In genomic region chr22:41542224-41542623, GRCh38 we compare ENCODE assay signal across 2 cellular contexts.
TF ChIP-seq lines count a peak whose summit lies in the region.

No MANE protein-coding gene starts in this region.

TF ChIP-seq in SK-N-SH, 30 proteins besides CTCF, POLR2A, EP300 and RAD21 (continued from another document):
- TF ChIP-seq REST (IDR thresholded peaks at IDR 0.05; ENCODE audit: low read depth, low read length) = no peak
- TF ChIP-seq GATA2 (CRISPR knock-in tag; IDR thresholded peaks at IDR 0.05) = no peak
- TF ChIP-seq SMC3 (IDR thresholded peaks at IDR 0.05; ENCODE audit: low read depth, low read length) = no peak
- TF ChIP-seq EZH2phosphoT487 (IDR thresholded peaks at IDR 0.05; ENCODE audit: borderline replicate concordance, low read depth) = no peak
- TF ChIP-seq MXI1 (IDR thresholded peaks at IDR 0.05; ENCODE audit: low read depth, low read length) = no peak
- no peak for TF ChIP-seq JUND (IDR thresholded peaks at IDR 0.05)
- no peak for TF ChIP-seq GABPA (IDR thresholded peaks at IDR 0.05; ENCODE audit: low read depth)
- no peak for TF ChIP-seq USF2 (IDR thresholded peaks at IDR 0.05; ENCODE audit: borderline replicate concordance, low read depth, low read length)
- TF ChIP-seq MAX (IDR thresholded peaks at IDR 0.05; ENCODE audit: low read depth) = no peak

TF ChIP-seq in SK-N-SH treated with all-trans-retinoic acid at 6 μM for 48 hours, 23 proteins besides CTCF, POLR2A, EP300 and RAD21 (continued from another document):
- TF ChIP-seq CSRNP3 (CRISPR knock-in tag; IDR thresholded peaks at IDR 0.05) (no peak), ISL1 (CRISPR knock-in tag; IDR thresholded peaks at IDR 0.05) (no peak), ZNF70 (CRISPR knock-in tag; IDR thresholded peaks at IDR 0.05) (no peak), ZC3H10 (CRISPR knock-in tag; IDR thresholded peaks at IDR 0.05) (no peak), TSHZ2 (CRISPR knock-in tag; IDR thresholded peaks at IDR 0.05) (no peak), OSR1 (CRISPR knock-in tag; IDR thresholded peaks at IDR 0.05) (no peak), CREB5 (CRISPR knock-in tag; IDR thresholded peaks at IDR 0.05; ENCODE audit: low read depth) (no peak)
